Comparison of ENCODE assay signal across 1 cellular context in the genomic region with DNA sequence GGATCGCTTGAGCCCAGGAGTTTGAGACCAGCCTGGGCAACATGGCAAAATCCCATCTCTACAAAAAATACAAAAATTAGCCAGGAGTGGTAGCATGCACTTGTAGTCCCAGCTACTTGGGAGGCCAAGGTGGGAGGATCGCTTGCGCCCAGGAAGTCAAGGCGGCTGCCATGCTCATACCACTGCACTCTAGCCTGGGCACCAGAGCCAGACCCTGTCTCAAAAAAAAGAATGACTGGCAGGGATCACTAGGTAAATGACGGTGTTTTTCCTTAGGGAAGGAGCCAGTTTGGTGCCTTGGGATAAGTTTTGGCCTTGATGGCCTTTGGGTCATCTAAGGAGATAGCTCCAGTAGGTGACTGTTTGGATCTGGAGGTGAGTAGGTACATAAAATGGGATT.
TF ChIP-seq lines count a peak whose summit lies in the region.

No MANE protein-coding gene starts in this region.

TF ChIP-seq in H1, 55 proteins besides CTCF, POLR2A, EP300 and RAD21:
- TF ChIP-seq BRCA1 (IDR thresholded peaks at IDR 0.05; ENCODE audit: low read depth, low read length) (no peak), HDAC6 (IDR thresholded peaks at IDR 0.05; ENCODE audit: low read depth, low read length) (no peak), YY1 (IDR thresholded peaks at IDR 0.05; ENCODE audit: low read depth, low read length) (no peak), SP4 (IDR thresholded peaks at IDR 0.05; ENCODE audit: low read length) (no peak), RBBP5 (IDR thresholded peaks at IDR 0.05; ENCODE audit: borderline replicate concordance, low read depth, low read length) (no peak), TEAD4 (IDR thresholded peaks at IDR 0.05; ENCODE audit: low read depth, low read length) (no peak), NANOG (IDR thresholded peaks at IDR 0.05; ENCODE audit: insufficient read depth, low read depth, low read length, poor library complexity, severe bottlenecking) (no peak)
- TF ChIP-seq, protein P1, sequence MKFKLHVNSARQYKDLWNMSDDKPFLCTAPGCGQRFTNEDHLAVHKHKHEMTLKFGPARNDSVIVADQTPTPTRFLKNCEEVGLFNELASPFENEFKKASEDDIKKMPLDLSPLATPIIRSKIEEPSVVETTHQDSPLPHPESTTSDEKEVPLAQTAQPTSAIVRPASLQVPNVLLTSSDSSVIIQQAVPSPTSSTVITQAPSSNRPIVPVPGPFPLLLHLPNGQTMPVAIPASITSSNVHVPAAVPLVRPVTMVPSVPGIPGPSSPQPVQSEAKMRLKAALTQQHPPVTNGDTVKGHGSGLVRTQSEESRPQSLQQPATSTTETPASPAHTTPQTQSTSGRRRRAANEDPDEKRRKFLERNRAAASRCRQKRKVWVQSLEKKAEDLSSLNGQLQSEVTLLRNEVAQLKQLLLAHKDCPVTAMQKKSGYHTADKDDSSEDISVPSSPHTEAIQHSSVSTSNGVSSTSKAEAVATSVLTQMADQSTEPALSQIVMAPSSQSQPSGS (IDR thresholded peaks at IDR 0.05; ENCODE audit: low read length): no peak
- TF ChIP-seq, protein P2, sequence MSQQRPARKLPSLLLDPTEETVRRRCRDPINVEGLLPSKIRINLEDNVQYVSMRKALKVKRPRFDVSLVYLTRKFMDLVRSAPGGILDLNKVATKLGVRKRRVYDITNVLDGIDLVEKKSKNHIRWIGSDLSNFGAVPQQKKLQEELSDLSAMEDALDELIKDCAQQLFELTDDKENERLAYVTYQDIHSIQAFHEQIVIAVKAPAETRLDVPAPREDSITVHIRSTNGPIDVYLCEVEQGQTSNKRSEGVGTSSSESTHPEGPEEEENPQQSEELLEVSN (IDR thresholded peaks at IDR 0.05): no peak
